ENCODE assay signal across 1 cellular context in the genomic region with DNA sequence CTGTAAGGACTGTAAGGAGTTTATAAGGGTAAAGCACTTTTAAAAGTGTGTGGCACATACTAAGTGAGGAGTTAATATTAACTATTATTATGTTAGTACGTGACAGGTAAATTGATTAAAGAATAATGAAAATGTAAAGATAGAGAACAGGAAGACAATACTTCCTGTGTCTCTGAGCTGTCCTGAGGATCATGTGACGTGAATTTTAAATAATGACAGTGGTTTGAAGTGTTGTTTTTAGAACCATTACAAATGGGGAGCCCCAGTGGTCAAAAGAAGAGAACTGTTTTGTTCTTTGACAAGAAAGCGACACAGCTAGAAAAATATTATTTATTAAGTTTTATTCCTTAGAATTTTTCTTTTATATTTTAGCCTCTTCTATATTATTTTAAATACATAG.
TF ChIP-seq lines count a peak whose summit lies in the region.

No MANE protein-coding gene starts in this region.

TF ChIP-seq in HCT116, 20 proteins besides CTCF, POLR2A, EP300 and RAD21 (continued from another document):
- TF ChIP-seq JUND (IDR thresholded peaks at IDR 0.05) (no peak), EZH2phosphoT487 (IDR thresholded peaks at IDR 0.05; ENCODE audit: borderline replicate concordance) (no peak), CEBPB (IDR thresholded peaks at IDR 0.05; ENCODE audit: low read depth) (no peak), ZBTB33 (IDR thresholded peaks at IDR 0.05; ENCODE audit: extremely low read depth, insufficient replicate concordance, low read length) (no peak), SP1 (IDR thresholded peaks at IDR 0.05; ENCODE audit: low read depth) (no peak)
- TF ChIP-seq, protein P1, sequence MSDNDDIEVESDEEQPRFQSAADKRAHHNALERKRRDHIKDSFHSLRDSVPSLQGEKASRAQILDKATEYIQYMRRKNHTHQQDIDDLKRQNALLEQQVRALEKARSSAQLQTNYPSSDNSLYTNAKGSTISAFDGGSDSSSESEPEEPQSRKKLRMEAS (IDR thresholded peaks at IDR 0.05): no peak
